Comparison of ENCODE assay signal across 25 cellular contexts in the genomic region with DNA sequence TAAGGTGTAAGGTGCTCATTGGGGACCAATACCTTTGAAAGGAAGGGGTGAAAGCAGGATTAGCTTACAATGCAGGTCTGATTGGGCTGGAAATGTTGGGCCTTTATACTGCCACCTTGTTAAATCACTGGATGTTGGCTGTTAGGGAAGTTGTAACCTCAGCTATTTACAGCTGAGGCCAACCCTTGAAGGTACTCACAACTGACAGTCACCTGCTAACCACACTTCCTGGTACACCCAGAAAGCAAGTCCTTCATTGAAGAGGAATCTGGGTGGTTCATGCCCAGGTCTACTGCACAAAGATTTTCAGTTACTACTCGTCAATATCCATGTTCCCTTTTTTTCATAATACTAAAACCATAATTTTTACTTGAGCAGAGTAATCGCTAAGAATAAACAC.
"Had no signal": no experiment of that assay in that cellular context is flagged by ENCODE, and none has a peak within 500 bp of the region (broad histone marks: within the 10 kb centered on the region; RNA-seq: fewer than 3 reads in every experiment).

No MANE protein-coding gene starts in this region.

- H3K4me3 ChIP-seq: SJCRH30, SK-N-MC had no signal

- H3K36me3 ChIP-seq: SJCRH30 had no signal

- ATAC-seq: activated CD4-positive, alpha-beta T cell treated with anti-CD3 and anti-CD28 coated beads for 36 hours; activated CD4-positive, CD25-positive, alpha-beta regulatory T cell treated with anti-CD3 and anti-CD28 coated beads, Interleukin-2, amount 50 U/mL, for 24 hours; activated naive CD8-positive, alpha-beta T cell treated with anti-CD3 and anti-CD28 coated beads, Interleukin-2, amount 50 U/mL, for 24 hours; activated T-cell treated with anti-CD3 and anti-CD28 coated beads, Interleukin-2, amount 50 U/mL, for 4 hours; WTC11 had no signal

- DNase-seq: activated CD4-positive, alpha-beta memory T cell treated with anti-CD3 and anti-CD28 coated beads for 36 hours; activated CD4-positive, alpha-beta T cell treated with anti-CD3 and anti-CD28 coated beads for 36 hours; activated CD4-positive, alpha-beta T cell treated with anti-CD3 and anti-CD28 coated beads, Interleukin-2, amount 50 U/mL, for 1 hour; activated CD8-positive, alpha-beta memory T cell treated with anti-CD3 and anti-CD28 coated beads, Interleukin-2, amount 50 U/mL, for 4 hours; activated naive CD4-positive, alpha-beta T cell treated with anti-CD3 and anti-CD28 coated beads, Interleukin-2, amount 10 ng/mL, durations not matched to agents 7 days and 5 days; activated naive CD8-positive, alpha-beta T cell treated with anti-CD3 and anti-CD28 coated beads, Interleukin-2, amount 50 U/mL, for 24 hours; activated T-cell treated with anti-CD3 and anti-CD28 coated beads for 4 hours; activated T-cell treated with anti-CD3 and anti-CD28 coated beads, Interleukin-2, amount 50 U/mL, for 4 hours; anterior cingulate cortex; caudate nucleus; cerebellar nuclear complex; NCI-H1048; NCI-H1105 treated with DMSO at 0.1 percent for 48 hours; NCI-H1436 treated with DMSO at 0.1 percent for 48 hours; NCI-H1694 treated with DMSO at 0.1 percent for 48 hours; NCI-H2029; NCI-H510A; NCI-H526; NCI-H748 treated with DMSO at 0.1 percent for 48 hours; OCI-M1; SHP77; SJCRH30 had no signal

- H3K9me3 ChIP-seq: SJCRH30 had no signal

- H3K27ac ChIP-seq: SJCRH30, SK-N-MC had no signal

- H3K4me1 ChIP-seq: SJCRH30 had no signal
